ENCODE assay signal across 8 cellular contexts in the genomic region with DNA sequence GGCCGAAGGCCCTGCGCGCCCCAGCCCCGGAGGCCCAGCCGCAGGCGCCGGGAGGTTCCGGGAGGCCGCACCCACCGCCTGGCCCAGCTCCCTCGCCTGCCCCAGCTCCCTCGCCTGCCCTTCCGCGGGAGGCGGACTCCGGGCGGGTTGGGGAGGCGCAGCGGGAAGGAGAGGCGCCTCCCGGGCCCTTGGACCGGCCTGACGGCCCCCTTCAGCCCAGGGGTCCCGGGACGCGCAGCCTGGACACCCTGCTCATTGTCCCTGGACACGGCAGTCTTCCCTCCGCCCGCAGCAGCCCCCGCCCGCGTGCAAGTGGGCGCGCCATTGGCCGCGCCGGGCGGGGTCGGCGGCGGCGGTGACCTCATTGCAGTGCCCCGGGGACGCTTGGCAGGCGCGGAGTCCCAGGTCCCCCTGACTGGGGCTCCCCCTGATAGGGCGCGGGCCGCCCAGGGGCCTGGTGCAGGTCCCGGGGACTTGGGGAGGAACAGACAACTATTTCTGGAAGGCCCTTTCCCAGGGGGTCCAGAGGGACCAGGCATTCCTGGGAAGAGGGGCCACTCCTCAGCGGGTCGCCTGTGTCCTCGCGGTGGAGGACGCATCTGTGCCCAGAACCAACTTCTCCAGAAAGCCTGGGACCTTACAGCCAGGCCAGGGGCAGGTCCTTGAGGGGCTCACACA. TPM values are rescaled to one million over a fixed set of nuclear protein-coding genes. Genes with fewer than 3 reads are reported as not detected.
DNase-seq lines count a peak whose midpoint lies in the region; ATAC-seq and TF ChIP-seq lines count a peak whose summit lies in the region.

No MANE protein-coding gene starts in this region.

- H3K4me1 ChIP-seq in right cardiac atrium (ENCODE audit: control insufficient read depth, insufficient read depth, low read length) = peaks cover 9% of the 10 kb centered on the region
- peaks cover 20 to 35% of the 10 kb centered on the region in 2 donors for H3K4me1 ChIP-seq in gastrocnemius medialis

- under 1% methylated on average over 53 of the region's 55 CpGs for WGBS in right cardiac atrium

- peak; percentile 64 for DNase-seq in NCI-H2196 (lab: John Stamatoyannopoulos, UW; ENCODE audit: unreplicated experiment)
- DNase-seq in NCI-H2196 treated with DMSO at 0.1 percent for 48 hours (lab: John Stamatoyannopoulos, UW; ENCODE audit: unreplicated experiment) = no peak
- no peak for DNase-seq in LNCaP clone FGC (ENCODE audit: low read depth)
- DNase-seq in activated naive CD8-positive, alpha-beta T cell treated with anti-CD3 and anti-CD28 coated beads, Interleukin-2, amount 50 U/mL, for 24 hours = peak; percentile 60
- peak; percentile 81 to 89 (median 87) for DNase-seq in right cardiac atrium
- DNase-seq in gastrocnemius medialis = peak in 1 of 2 donors; percentile 46
- no peak for DNase-seq in stimulated activated CD4-positive, alpha-beta T cell treated with anti-CD3 and anti-CD28 coated beads, Interleukin-4, amount 100 ng/mL, for 1 hour
- DNase-seq in cerebellum (ENCODE audit: low spot score) = no peak

- peak overlapping the region; percentile 93 for H3K27ac ChIP-seq in right cardiac atrium (ENCODE audit: low read length)
- H3K27ac ChIP-seq in gastrocnemius medialis = peak overlapping the region; percentile 84 to 97 (median 88)

- H3K27me3 Mint-ChIP-seq in activated naive CD8-positive, alpha-beta T cell treated with anti-CD3 and anti-CD28 coated beads, Interleukin-2, amount 50 U/mL, for 24 hours = peaks cover 26% of the 10 kb centered on the region

- TF ChIP-seq POLR2A in gastrocnemius medialis (IDR thresholded peaks at IDR 0.05) = peak; percentile 34 to 48

- ATAC-seq in activated naive CD8-positive, alpha-beta T cell treated with anti-CD3 and anti-CD28 coated beads, Interleukin-2, amount 50 U/mL, for 24 hours = peak; percentile 39
- ATAC-seq in right cardiac atrium (peak; percentile 17 to 33), gastrocnemius medialis (peak; percentile 31 to 51)

- in situ Hi-C loops in gastrocnemius medialis (cut with MboI; ENCODE audit: low sequenced_read_pairs in 4 of 4) = no loop called here

- no peaks in the 10 kb centered on the region for H3K36me3 Mint-ChIP-seq in activated naive CD8-positive, alpha-beta T cell treated with anti-CD3 and anti-CD28 coated beads, Interleukin-2, amount 50 U/mL, for 24 hours (ENCODE audit: low read depth)

- H3K27me3 ChIP-seq in right cardiac atrium (ENCODE audit: control insufficient read depth, insufficient read depth) (no peaks in the 10 kb centered on the region), gastrocnemius medialis (peaks cover 13 to 25% (median 20%) of the 10 kb centered on the region in 3 donors)

- intact Hi-C loops in right cardiac atrium (cut with DNase I) (no loop called here), gastrocnemius medialis (cut with DNase I; ENCODE audit: low total_unique reads) (loop anchor here (1.0 kb wide), 1 partner anchor 8 kb away; no protein-coding TSS in a partner anchor)

- peak overlapping the region; percentile 76 for H3K4me3 Mint-ChIP-seq in activated naive CD8-positive, alpha-beta T cell treated with anti-CD3 and anti-CD28 coated beads, Interleukin-2, amount 50 U/mL, for 24 hours

- TF ChIP-seq CTCF in LNCaP clone FGC (IDR thresholded peaks at IDR 0.05; ENCODE audit: control insufficient read depth, extremely low read depth, insufficient read depth) (no peak), gastrocnemius medialis (IDR thresholded peaks at IDR 0.05 in 4 of 5, conservative IDR thresholded peaks at IDR 0.05 in 1 of 5) (no peak)

- peak overlapping the region; percentile 69 for H3K4me3 ChIP-seq in LNCaP clone FGC (ENCODE audit: low read depth, low read length)
- peak overlapping the region; percentile 71 for H3K4me3 ChIP-seq in right cardiac atrium (ENCODE audit: low read length)
- peak overlapping the region; percentile 63 to 81 (median 68) for H3K4me3 ChIP-seq in gastrocnemius medialis

- no peaks in the 10 kb centered on the region for H3K9me3 ChIP-seq in right cardiac atrium (ENCODE audit: control insufficient read depth, low read length)
- H3K9me3 ChIP-seq in gastrocnemius medialis = no peaks in the 10 kb centered on the region

- H3K9me3 Mint-ChIP-seq in activated naive CD8-positive, alpha-beta T cell treated with anti-CD3 and anti-CD28 coated beads, Interleukin-2, amount 50 U/mL, for 24 hours = no peaks in the 10 kb centered on the region

- no peak overlapping the region for H3K27ac Mint-ChIP-seq in activated naive CD8-positive, alpha-beta T cell treated with anti-CD3 and anti-CD28 coated beads, Interleukin-2, amount 50 U/mL, for 24 hours

- H3K36me3 ChIP-seq in gastrocnemius medialis = peaks cover 0 to 26% of the 10 kb centered on the region in 2 donors

- peaks cover 23% of the 10 kb centered on the region for H3K4me1 Mint-ChIP-seq in activated naive CD8-positive, alpha-beta T cell treated with anti-CD3 and anti-CD28 coated beads, Interleukin-2, amount 50 U/mL, for 24 hours

RNA-seq across cellular contexts. Expression of a gene that starts 0.5 kb away (rescaled TPM):
- 100 to 1,000 TPM; 406 to 517 (median 443) TPM for total RNA-seq in right cardiac atrium
- polyA plus RNA-seq in right cardiac atrium = 671 TPM
- 100 to 1,000 TPM in 3 of 4 donors, 10 to 100 TPM in 1; 77.0 to 206 (median 169) TPM for total RNA-seq in gastrocnemius medialis
- total RNA-seq in cerebellum = 36.7 TPM

RNA-seq across cellular contexts. Expression of a gene that starts 5.5 kb away (rescaled TPM):
- total RNA-seq in right cardiac atrium = 10 to 100 TPM; 18.9 to 26.4 (median 21.0) TPM
- polyA plus RNA-seq in right cardiac atrium = 42.6 TPM
- 1 to 10 TPM; 3.3 to 4.5 (median 4.0) TPM for total RNA-seq in gastrocnemius medialis
- 4.0 TPM for total RNA-seq in cerebellum

RNA-seq across cellular contexts. Expression of a gene that starts 9.1 kb away (rescaled TPM):
- total RNA-seq in right cardiac atrium (100 to 1,000 TPM; 147 to 223 (median 191) TPM), gastrocnemius medialis (10 to 100 TPM; 66.0 to 94.6 (median 81.2) TPM), cerebellum (23.7 TPM)
- polyA plus RNA-seq in right cardiac atrium = 278 TPM

RNA-seq across cellular contexts. Expression of a gene that starts 9.4 kb away (rescaled TPM):
- total RNA-seq in right cardiac atrium (10 to 100 TPM; 36.6 to 45.1 (median 40.4) TPM), gastrocnemius medialis (10 to 100 TPM; 14.4 to 34.8 (median 21.5) TPM), cerebellum (34.8 TPM)
- polyA plus RNA-seq in right cardiac atrium = 41.3 TPM

RNA-seq across cellular contexts. Expression of a gene that starts 14.5 kb away (rescaled TPM):
- total RNA-seq in right cardiac atrium (100 to 1,000 TPM; 145 to 193 (median 177) TPM), gastrocnemius medialis (10 to 100 TPM; 58.9 to 93.3 (median 91.7) TPM), cerebellum (13.6 TPM)
- polyA plus RNA-seq in right cardiac atrium = 147 TPM

Comparison
In these comparisons a context has a peak if more than half of its experiments do, and no peak if none do; other contexts are left out.
1. DNase-seq: peak in NCI-H2196 (single experiment), activated naive CD8-positive, alpha-beta T cell treated with anti-CD3 and anti-CD28 coated beads, Interleukin-2, amount 50 U/mL, for 24 hours (single experiment) and right cardiac atrium (3 of 3); none in NCI-H2196 treated with DMSO at 0.1 percent for 48 hours (single experiment), LNCaP clone FGC (single experiment), stimulated activated CD4-positive, alpha-beta T cell treated with anti-CD3 and anti-CD28 coated beads, Interleukin-4, amount 100 ng/mL, for 1 hour (single experiment) and cerebellum (single experiment).
2. Peak in every context shown above with its lines, with median percentiles within 50 percentile points of each other: H3K4me3 ChIP-seq and ATAC-seq.